ENCODE assay signal across 9 cellular contexts in the genomic region with DNA sequence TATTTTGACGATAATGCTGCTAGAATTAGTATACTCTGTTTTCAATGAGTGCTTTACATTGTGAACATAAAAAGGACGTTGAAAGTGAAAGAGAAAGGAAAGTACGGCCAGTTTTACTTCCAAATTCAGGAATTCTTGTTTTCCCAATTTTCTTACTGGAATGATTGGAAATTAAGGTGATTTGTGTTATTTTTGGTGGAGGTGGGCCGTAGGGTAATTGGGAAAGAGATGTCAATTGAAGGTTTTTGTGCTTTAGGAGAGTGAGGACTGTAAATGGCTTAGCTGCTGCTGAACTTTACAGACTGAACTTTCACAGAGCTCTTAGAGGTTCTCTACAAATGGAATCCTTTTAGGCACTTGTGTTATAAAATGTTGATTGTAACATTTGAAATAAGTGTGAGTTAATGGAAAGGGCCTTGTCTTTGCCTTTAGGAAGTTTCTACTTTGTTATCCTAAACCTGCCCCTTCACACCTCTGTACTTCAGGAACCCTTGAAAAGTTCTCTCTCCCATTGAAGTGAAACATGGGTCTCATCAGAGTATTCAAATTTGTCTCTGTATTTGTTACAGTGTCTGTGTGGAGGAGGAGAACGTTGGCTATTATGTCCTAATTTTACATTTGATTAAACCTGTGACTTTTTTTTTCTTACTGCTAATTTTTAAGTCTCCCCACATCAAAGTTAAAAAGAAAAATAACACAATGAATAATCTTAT.
A peak's percentile ranks its signal among the peaks of the same experiment; 100 is the strongest.
DNase-seq lines count a peak whose midpoint lies in the region; ATAC-seq and TF ChIP-seq lines count a peak whose summit lies in the region.
"Had no signal": no experiment of that assay in that cellular context is flagged by ENCODE, and none has a peak within 500 bp of the region (broad histone marks: within the 10 kb centered on the region; RNA-seq: fewer than 3 reads in every experiment).

No MANE protein-coding gene starts in this region.

- TF ChIP-seq POLR2A in adrenal gland (IDR thresholded peaks at IDR 0.05) = no peak

- peaks cover 2 to 7% of the 10 kb centered on the region in 2 donors for H3K36me3 Mint-ChIP-seq in activated T-cell treated with anti-CD3 and anti-CD28 coated beads, Interleukin-2, amount 50 U/mL, for 72 hours (ENCODE audit: insufficient read depth in 2 of 2)

- peak overlapping the region in 3 of 4 donors; percentile 0 to 63 (median 24) for H3K4me3 ChIP-seq in adrenal gland
- H3K4me3 ChIP-seq in left lung = peak overlapping the region; percentile 23 to 44
- peak overlapping the region; percentile 51 for H3K4me3 ChIP-seq in upper lobe of right lung

- H3K9me3 ChIP-seq in adrenal gland (replicated peaks in 1 of 3) (no peaks in the 10 kb centered on the region), left lung (peaks cover 0 to 3% of the 10 kb centered on the region in 2 donors), upper lobe of right lung (no peaks in the 10 kb centered on the region)

- no peaks in the 10 kb centered on the region for H3K27me3 Mint-ChIP-seq in activated T-cell treated with anti-CD3 and anti-CD28 coated beads, Interleukin-2, amount 50 U/mL, for 72 hours (ENCODE audit: low read depth)

- H3K4me1 Mint-ChIP-seq in activated T-cell treated with anti-CD3 and anti-CD28 coated beads, Interleukin-2, amount 50 U/mL, for 72 hours (ENCODE audit: low read depth) = peaks cover 36% of the 10 kb centered on the region

- H3K4me3 Mint-ChIP-seq in activated T-cell treated with anti-CD3 and anti-CD28 coated beads, Interleukin-2, amount 50 U/mL, for 72 hours = peak overlapping the region; percentile 84 to 94
- H3K4me3 Mint-ChIP-seq: neural crest cell had no signal

- H3K27ac ChIP-seq in adrenal gland (peak overlapping the region in 3 of 5 donors; percentile 55 to 85 (median 71)), left lung (peak overlapping the region; percentile 70 to 71), upper lobe of right lung (peak overlapping the region; percentile 65)

- ATAC-seq in activated T-cell treated with anti-CD3 and anti-CD28 coated beads, Interleukin-2, amount 50 U/mL, for 72 hours (replicated peaks in 1 of 2) = no peak
- ATAC-seq in left lung (peak; percentile 44), upper lobe of right lung (no peak), GM18861 (IDR thresholded peaks at IDR 0.05; ENCODE audit: unreplicated experiment) (no peak), HG02938 (IDR thresholded peaks at IDR 0.05; ENCODE audit: unreplicated experiment) (no peak)

- no peaks in the 10 kb centered on the region for H3K9me3 Mint-ChIP-seq in activated T-cell treated with anti-CD3 and anti-CD28 coated beads, Interleukin-2, amount 50 U/mL, for 72 hours
- H3K9me3 Mint-ChIP-seq: neural crest cell had no signal

- H3K4me1 ChIP-seq in adrenal gland (replicated peaks in 1 of 2) = peaks cover 5 to 54% of the 10 kb centered on the region in 2 donors
- peaks cover 0 to 47% of the 10 kb centered on the region in 2 donors for H3K4me1 ChIP-seq in left lung
- H3K4me1 ChIP-seq in upper lobe of right lung = peaks cover 46% of the 10 kb centered on the region

- 1 to 4% (median 3%) methylated on average over 5 of the region's 5 CpGs for WGBS in adrenal gland, 4 donors

- H3K36me3 ChIP-seq in adrenal gland (replicated peaks in 1 of 2) (no peaks in the 10 kb centered on the region), left lung (no peaks in the 10 kb centered on the region), upper lobe of right lung (no peaks in the 10 kb centered on the region)

- H3K27me3 ChIP-seq in adrenal gland (no peaks in the 10 kb centered on the region), left lung (no peaks in the 10 kb centered on the region), upper lobe of right lung (no peaks in the 10 kb centered on the region)

- H3K27ac Mint-ChIP-seq in activated T-cell treated with anti-CD3 and anti-CD28 coated beads, Interleukin-2, amount 50 U/mL, for 72 hours = peak overlapping the region; percentile 90

- TF ChIP-seq CTCF in adrenal gland (IDR thresholded peaks at IDR 0.05) = no peak
- no peak for TF ChIP-seq CTCF in left lung (IDR thresholded peaks at IDR 0.05)
- TF ChIP-seq CTCF in upper lobe of right lung (IDR thresholded peaks at IDR 0.05) = no peak

- no peak for DNase-seq in activated T-cell treated with anti-CD3 and anti-CD28 coated beads, Interleukin-2, amount 50 U/mL, for 72 hours
- DNase-seq in activated T-cell treated with anti-CD3 and anti-CD28 coated beads, Interleukin-2, amount 50 U/mL, for 1 hour = no peak
- no peak for DNase-seq in adrenal gland
- DNase-seq in left lung = no peak
- DNase-seq in upper lobe of right lung = no peak
- DNase-seq in NCI-H1092 treated with DMSO at 0.1 percent for 48 hours (lab: John Stamatoyannopoulos, UW) = no peak

- intact Hi-C loops in adrenal gland (cut with DNase I) = loop anchor here (10.0 kb wide), 1 partner anchor 151 kb away; no protein-coding TSS in a partner anchor
- intact Hi-C loops in left lung (cut with DNase I) = loop anchor here in 1 of 2 donors (10.0 kb wide), 1 partner anchor 151 kb away; no protein-coding TSS in a partner anchor
- intact Hi-C loops in upper lobe of right lung (cut with DNase I) = no loop called here
